In the genomic region with DNA sequence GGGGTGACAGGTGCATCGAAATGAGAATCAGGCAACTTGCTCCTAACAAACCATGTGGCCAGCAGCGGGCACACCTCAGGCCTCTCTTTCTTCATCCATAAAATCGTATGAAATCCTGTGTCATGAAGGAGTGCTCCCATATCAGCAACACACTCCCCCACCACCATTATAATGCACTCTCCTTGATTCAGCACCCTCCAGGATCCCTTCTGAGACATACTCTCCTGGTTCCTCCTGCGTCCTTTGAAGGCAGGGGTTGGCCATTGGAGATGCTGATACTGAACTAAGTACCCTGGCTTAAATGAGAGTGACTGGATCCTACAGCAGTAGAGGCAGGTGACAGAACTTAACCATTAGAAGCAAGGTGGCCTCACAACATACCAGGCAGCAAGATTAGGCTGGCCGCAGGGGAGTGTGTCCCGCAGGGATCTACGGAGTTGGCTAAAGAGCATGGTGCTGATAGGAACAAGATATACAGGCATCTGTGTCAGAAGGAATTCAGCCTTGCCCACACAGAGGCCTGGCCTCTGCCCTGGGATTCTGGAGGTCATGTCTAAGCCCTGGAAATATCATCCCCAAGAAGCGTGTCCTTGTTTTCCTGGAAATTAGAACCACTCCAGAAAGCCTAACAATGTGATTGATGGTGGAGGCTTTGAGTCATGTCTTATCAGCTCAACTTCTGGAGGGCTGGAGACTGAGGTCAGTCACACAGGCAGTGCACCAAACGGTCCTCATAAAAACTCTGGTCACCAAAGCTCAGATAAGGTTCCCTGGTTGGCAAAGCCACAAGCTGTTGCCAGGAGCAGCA, we compare ENCODE assay signal across 1 cellular context.
TF ChIP-seq lines count a peak whose summit lies in the region.

No MANE protein-coding gene starts in this region.

TF ChIP-seq in K562, 482 proteins besides CTCF, POLR2A, EP300 and RAD21 (continued from another document and continues in another):
- TF ChIP-seq MAZ (CRISPR knock-in tag; conservative IDR thresholded peaks at IDR 0.05 in 1 of 2, IDR thresholded peaks at IDR 0.05 in 1 of 2) (peak; percentile 43 to 78; a peak in 2 of 4 replicates), TAF1 (IDR thresholded peaks at IDR 0.05; ENCODE audit: control insufficient read depth, extremely low read depth, insufficient read depth, low read length, severe bottlenecking) (no peak), ARID1B (IDR thresholded peaks at IDR 0.05) (peak; percentile 96), BRCA1 (IDR thresholded peaks at IDR 0.05) (no peak), BRCA1 (CRISPR knock-in tag; IDR thresholded peaks at IDR 0.05) (no peak), ZNF584 (CRISPR knock-in tag; IDR thresholded peaks at IDR 0.05; ENCODE audit: low read depth) (peak; percentile 81; the same call in 1 of the 2 replicates), NR3C1 (CRISPR knock-in tag; IDR thresholded peaks at IDR 0.05) (no peak), KAT7 (CRISPR knock-in tag; IDR thresholded peaks at IDR 0.05; ENCODE audit: borderline replicate concordance) (no peak), SMAD2 (IDR thresholded peaks at IDR 0.05; ENCODE audit: low read depth, low read length) (no peak), ZNF589 (CRISPR knock-in tag; IDR thresholded peaks at IDR 0.05; ENCODE audit: low read depth) (peak; percentile 77), ZNF444 (CRISPR knock-in tag; IDR thresholded peaks at IDR 0.05) (no peak), ZFP30 (CRISPR knock-in tag; IDR thresholded peaks at IDR 0.05; ENCODE audit: borderline replicate concordance) (no peak), SLC30A9 (CRISPR knock-in tag; IDR thresholded peaks at IDR 0.05) (no peak), SRSF9 (IDR thresholded peaks at IDR 0.05; ENCODE audit: borderline replicate concordance, low read depth, low read length) (no peak), ZZZ3 (IDR thresholded peaks at IDR 0.05) (no peak), SIRT6 (IDR thresholded peaks at IDR 0.05; ENCODE audit: low read depth, low read length) (no peak), ZNF695 (CRISPR knock-in tag; IDR thresholded peaks at IDR 0.05) (no peak), ADNP (tag; IDR thresholded peaks at IDR 0.05) (no peak), YY1 (IDR thresholded peaks at IDR 0.05; ENCODE audit: borderline replicate concordance in 1 of 3, control insufficient read depth in 1 of 3, extremely low read depth in 1 of 3, insufficient read depth in 3 of 3, insufficient read length in 1 of 3, insufficient replicate concordance in 2 of 3, low read depth in 1 of 3, low read length in 2 of 3) (no peak), CC2D1A (IDR thresholded peaks at IDR 0.05) (peak; percentile 88; the same call in 1 of the 2 replicates), FOXJ2 (tag; IDR thresholded peaks at IDR 0.05) (no peak), NFE2L1 (tag; IDR thresholded peaks at IDR 0.05; ENCODE audit: borderline replicate concordance, low read depth) (no peak), E2F3 (CRISPR knock-in tag; IDR thresholded peaks at IDR 0.05) (no peak), CBFA2T2 (conservative IDR thresholded peaks at IDR 0.05) (peak; percentile 93), ZFP36 (IDR thresholded peaks at IDR 0.05; ENCODE audit: low read depth, low read length, partially characterized antibody) (no peak), TRIM24 (IDR thresholded peaks at IDR 0.05) (peak in 1 of 2 experiments; percentile 81; a peak in 2 of 4 replicates), MCM7 (IDR thresholded peaks at IDR 0.05) (no peak), MBD2 (IDR thresholded peaks at IDR 0.05; ENCODE audit: borderline replicate concordance, low read depth) (peak; percentile 77), GTF2E2 (tag; IDR thresholded peaks at IDR 0.05) (no peak), ZNF174 (CRISPR knock-in tag; IDR thresholded peaks at IDR 0.05) (no peak), NFXL1 (CRISPR knock-in tag; IDR thresholded peaks at IDR 0.05) (no peak), ZNF3 (CRISPR knock-in tag; IDR thresholded peaks at IDR 0.05) (no peak), ZNF143 (CRISPR knock-in tag; IDR thresholded peaks at IDR 0.05) (no peak), SAFB (IDR thresholded peaks at IDR 0.05; ENCODE audit: borderline replicate concordance, low read depth, low read length) (no peak), SMC3 (conservative IDR thresholded peaks at IDR 0.05; ENCODE audit: insufficient read depth, low read depth, low read length) (no peak), ZNF699 (CRISPR knock-in tag; IDR thresholded peaks at IDR 0.05; ENCODE audit: insufficient replicate concordance) (no peak), IRF2 (CRISPR knock-in tag; IDR thresholded peaks at IDR 0.05) (no peak), RHOXF2B (CRISPR knock-in tag; conservative IDR thresholded peaks at IDR 0.05) (no peak)
- TF ChIP-seq, protein P1, sequence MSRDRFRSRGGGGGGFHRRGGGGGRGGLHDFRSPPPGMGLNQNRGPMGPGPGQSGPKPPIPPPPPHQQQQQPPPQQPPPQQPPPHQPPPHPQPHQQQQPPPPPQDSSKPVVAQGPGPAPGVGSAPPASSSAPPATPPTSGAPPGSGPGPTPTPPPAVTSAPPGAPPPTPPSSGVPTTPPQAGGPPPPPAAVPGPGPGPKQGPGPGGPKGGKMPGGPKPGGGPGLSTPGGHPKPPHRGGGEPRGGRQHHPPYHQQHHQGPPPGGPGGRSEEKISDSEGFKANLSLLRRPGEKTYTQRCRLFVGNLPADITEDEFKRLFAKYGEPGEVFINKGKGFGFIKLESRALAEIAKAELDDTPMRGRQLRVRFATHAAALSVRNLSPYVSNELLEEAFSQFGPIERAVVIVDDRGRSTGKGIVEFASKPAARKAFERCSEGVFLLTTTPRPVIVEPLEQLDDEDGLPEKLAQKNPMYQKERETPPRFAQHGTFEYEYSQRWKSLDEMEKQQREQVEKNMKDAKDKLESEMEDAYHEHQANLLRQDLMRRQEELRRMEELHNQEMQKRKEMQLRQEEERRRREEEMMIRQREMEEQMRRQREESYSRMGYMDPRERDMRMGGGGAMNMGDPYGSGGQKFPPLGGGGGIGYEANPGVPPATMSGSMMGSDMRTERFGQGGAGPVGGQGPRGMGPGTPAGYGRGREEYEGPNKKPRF (IDR thresholded peaks at IDR 0.05; ENCODE audit: low read depth, low read length), result no peak
- TF ChIP-seq, protein P2, sequence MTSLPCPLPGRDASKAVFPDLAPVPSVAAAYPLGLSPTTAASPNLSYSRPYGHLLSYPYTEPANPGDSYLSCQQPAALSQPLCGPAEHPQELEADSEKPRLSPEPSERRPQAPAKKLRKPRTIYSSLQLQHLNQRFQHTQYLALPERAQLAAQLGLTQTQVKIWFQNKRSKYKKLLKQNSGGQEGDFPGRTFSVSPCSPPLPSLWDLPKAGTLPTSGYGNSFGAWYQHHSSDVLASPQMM (CRISPR knock-in tag; IDR thresholded peaks at IDR 0.05), result no peak
- TF ChIP-seq, protein P3, sequence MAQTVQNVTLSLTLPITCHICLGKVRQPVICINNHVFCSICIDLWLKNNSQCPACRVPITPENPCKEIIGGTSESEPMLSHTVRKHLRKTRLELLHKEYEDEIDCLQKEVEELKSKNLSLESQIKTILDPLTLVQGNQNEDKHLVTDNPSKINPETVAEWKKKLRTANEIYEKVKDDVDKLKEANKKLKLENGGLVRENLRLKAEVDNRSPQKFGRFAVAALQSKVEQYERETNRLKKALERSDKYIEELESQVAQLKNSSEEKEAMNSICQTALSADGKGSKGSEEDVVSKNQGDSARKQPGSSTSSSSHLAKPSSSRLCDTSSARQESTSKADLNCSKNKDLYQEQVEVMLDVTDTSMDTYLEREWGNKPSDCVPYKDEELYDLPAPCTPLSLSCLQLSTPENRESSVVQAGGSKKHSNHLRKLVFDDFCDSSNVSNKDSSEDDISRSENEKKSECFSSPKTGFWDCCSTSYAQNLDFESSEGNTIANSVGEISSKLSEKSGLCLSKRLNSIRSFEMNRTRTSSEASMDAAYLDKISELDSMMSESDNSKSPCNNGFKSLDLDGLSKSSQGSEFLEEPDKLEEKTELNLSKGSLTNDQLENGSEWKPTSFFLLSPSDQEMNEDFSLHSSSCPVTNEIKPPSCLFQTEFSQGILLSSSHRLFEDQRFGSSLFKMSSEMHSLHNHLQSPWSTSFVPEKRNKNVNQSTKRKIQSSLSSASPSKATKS (CRISPR knock-in tag; IDR thresholded peaks at IDR 0.05), result no peak
- TF ChIP-seq, protein P4, sequence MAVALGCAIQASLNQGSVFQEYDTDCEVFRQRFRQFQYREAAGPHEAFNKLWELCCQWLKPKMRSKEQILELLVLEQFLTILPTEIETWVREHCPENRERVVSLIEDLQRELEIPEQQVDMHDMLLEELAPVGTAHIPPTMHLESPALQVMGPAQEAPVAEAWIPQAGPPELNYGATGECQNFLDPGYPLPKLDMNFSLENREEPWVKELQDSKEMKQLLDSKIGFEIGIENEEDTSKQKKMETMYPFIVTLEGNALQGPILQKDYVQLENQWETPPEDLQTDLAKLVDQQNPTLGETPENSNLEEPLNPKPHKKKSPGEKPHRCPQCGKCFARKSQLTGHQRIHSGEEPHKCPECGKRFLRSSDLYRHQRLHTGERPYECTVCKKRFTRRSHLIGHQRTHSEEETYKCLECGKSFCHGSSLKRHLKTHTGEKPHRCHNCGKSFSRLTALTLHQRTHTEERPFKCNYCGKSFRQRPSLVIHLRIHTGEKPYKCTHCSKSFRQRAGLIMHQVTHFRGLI (CRISPR knock-in tag; IDR thresholded peaks at IDR 0.05), result no peak
- TF ChIP-seq, protein P5, sequence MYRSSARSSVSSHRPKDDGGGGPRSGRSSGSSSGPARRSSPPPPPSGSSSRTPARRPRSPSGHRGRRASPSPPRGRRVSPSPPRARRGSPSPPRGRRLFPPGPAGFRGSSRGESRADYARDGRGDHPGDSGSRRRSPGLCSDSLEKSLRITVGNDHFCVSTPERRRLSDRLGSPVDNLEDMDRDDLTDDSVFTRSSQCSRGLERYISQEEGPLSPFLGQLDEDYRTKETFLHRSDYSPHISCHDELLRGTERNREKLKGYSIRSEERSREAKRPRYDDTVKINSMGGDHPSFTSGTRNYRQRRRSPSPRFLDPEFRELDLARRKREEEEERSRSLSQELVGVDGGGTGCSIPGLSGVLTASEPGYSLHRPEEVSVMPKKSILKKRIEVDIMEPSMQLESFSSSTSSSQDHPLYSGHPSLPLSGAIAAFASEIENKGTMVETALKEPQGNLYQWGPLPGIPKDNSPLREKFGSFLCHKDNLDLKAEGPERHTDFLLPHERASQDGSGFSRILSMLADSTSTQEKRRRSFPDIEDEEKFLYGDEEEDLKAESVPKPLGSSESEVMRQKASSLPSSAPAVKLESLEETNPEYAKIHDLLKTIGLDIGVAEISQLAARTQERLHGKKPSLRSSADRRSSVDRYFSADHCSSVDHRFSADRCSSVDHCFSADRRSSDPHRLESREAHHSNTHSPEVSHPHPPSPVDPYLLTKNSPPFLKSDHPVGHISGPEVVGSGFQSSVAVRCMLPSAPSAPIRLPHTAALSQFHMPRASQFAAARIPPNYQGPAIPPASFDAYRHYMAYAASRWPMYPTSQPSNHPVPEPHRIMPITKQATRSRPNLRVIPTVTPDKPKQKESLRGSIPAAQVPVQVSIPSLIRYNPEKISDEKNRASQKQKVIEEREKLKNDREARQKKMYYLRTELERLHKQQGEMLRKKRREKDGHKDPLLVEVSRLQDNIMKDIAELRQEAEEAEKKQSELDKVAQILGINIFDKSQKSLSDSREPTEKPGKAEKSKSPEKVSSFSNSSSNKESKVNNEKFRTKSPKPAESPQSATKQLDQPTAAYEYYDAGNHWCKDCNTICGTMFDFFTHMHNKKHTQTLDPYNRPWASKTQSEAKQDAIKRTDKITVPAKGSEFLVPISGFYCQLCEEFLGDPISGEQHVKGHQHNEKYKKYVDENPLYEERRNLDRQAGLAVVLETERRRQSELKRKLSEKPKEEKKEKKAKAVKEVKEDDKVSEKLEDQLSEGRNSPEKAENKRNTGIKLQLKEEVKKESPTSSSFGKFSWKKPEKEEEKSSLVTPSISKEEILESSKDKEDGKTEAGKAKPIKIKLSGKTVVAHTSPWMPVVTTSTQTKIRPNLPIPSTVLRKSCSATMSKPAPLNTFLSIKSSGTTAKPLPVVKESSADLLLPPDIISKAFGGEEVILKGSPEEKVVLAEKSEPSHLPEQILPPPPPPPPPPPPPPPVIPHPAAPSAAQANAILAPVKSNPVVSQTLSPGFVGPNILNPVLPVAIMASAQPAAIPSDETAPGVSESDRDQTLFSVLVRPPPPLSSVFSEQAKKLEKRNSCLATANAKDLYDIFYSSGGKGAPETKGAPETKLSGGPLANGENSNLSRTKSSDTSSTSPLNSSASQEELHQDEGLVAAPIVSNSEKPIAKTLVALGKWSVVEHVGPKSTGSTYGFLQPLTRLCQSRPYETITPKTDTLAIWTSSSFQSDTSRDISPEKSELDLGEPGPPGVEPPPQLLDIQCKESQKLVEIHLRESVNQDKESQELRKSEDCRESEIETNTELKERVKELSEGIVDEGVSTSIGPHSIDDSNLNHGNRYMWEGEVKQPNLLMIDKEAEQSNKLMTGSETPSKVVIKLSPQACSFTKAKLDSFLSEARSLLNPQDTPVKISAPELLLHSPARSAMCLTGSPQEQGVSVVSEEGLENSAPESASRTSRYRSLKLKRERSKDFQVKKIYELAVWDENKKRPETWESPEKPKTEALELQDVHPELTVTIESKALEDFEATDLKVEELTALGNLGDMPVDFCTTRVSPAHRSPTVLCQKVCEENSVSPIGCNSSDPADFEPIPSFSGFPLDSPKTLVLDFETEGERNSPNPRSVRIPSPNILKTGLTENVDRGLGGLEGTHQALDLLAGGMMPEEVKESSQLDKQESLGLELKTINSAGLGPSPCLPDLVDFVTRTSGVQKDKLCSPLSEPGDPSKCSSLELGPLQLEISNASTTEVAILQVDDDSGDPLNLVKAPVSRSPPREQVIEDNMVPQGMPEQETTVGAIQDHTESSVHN (IDR thresholded peaks at IDR 0.05; ENCODE audit: borderline replicate concordance in 1 of 2, low read depth in 1 of 2), result no peak
- TF ChIP-seq, protein P6, sequence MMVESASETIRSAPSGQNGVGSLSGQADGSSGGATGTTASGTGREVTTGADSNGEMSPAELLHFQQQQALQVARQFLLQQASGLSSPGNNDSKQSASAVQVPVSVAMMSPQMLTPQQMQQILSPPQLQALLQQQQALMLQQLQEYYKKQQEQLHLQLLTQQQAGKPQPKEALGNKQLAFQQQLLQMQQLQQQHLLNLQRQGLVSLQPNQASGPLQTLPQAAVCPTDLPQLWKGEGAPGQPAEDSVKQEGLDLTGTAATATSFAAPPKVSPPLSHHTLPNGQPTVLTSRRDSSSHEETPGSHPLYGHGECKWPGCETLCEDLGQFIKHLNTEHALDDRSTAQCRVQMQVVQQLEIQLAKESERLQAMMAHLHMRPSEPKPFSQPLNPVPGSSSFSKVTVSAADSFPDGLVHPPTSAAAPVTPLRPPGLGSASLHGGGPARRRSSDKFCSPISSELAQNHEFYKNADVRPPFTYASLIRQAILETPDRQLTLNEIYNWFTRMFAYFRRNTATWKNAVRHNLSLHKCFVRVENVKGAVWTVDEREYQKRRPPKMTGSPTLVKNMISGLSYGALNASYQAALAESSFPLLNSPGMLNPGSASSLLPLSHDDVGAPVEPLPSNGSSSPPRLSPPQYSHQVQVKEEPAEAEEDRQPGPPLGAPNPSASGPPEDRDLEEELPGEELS (CRISPR knock-in tag; IDR thresholded peaks at IDR 0.05; ENCODE audit: borderline replicate concordance), result no peak
- TF ChIP-seq, protein P7, sequence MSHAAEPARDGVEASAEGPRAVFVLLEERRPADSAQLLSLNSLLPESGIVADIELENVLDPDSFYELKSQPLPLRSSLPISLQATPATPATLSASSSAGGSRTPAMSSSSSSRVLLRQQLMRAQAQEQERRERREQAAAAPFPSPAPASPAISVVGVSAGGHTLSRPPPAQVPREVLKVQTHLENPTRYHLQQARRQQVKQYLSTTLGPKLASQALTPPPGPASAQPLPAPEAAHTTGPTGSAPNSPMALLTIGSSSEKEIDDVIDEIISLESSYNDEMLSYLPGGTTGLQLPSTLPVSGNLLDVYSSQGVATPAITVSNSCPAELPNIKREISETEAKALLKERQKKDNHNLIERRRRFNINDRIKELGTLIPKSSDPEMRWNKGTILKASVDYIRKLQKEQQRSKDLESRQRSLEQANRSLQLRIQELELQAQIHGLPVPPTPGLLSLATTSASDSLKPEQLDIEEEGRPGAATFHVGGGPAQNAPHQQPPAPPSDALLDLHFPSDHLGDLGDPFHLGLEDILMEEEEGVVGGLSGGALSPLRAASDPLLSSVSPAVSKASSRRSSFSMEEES (CRISPR knock-in tag; IDR thresholded peaks at IDR 0.05), result no peak
